ENCODE assay signal across 8 cellular contexts in genomic region chr12:75658826-75659823, GRCh38.
DNase-seq lines count a peak whose midpoint lies in the region; ATAC-seq and TF ChIP-seq lines count a peak whose summit lies in the region.

No MANE protein-coding gene starts in this region.

- no peaks in the 10 kb centered on the region for H3K27me3 Mint-ChIP-seq in activated T-helper 17 cell treated with anti-CD3 and anti-CD28 coated beads, Interleukin-2, amount 50 U/mL, for 72 hours
- no peaks in the 10 kb centered on the region for H3K27me3 Mint-ChIP-seq in neural progenitor cell (ENCODE audit: insufficient read depth, low read depth)

- H3F3A ChIP-seq in Loucy (ENCODE audit: low read depth) (peaks cover 6% of the 10 kb centered on the region; the same call in 1 of the 2 replicates), neural progenitor cell (ENCODE audit: low read depth) (no peaks in the 10 kb centered on the region)

- H3K4me1 ChIP-seq in Loucy (ENCODE audit: insufficient read depth, low read length, poor library complexity, severe bottlenecking) (peaks cover 66% of the 10 kb centered on the region), neural progenitor cell (no peaks in the 10 kb centered on the region)

- H3K36me3 Mint-ChIP-seq in activated T-helper 17 cell treated with anti-CD3 and anti-CD28 coated beads, Interleukin-2, amount 50 U/mL, for 72 hours (ENCODE audit: low read depth) = no peaks in the 10 kb centered on the region
- H3K36me3 Mint-ChIP-seq in neural progenitor cell = no peaks in the 10 kb centered on the region

- no peaks in the 10 kb centered on the region for H3K79me2 ChIP-seq in Loucy (ENCODE audit: insufficient read depth, low read length)
- H3K79me2 ChIP-seq in neural progenitor cell (ENCODE audit: low read depth) = no peaks in the 10 kb centered on the region

- DNase-seq in COLO829 (ENCODE audit: low spot score) (peak; percentile 74), left kidney (ENCODE audit: low read depth, low spot score) (peak; percentile 33), neural progenitor cell (ENCODE audit: low spot score) (no peak), NCI-H2171 (lab: John Stamatoyannopoulos, UW) (no peak), ureter (ENCODE audit: low spot score) (no peak)

- no peak overlapping the region for H3K9ac ChIP-seq in Loucy (ENCODE audit: low read depth, low read length, poor library complexity, severe bottlenecking)
- no peak overlapping the region for H3K9ac ChIP-seq in neural progenitor cell

- H3K4me2 ChIP-seq in Loucy (ENCODE audit: low read depth, low read length, poor library complexity, severe bottlenecking) = peak overlapping the region; percentile 38
- H3K4me2 ChIP-seq in neural progenitor cell = no peak overlapping the region

- H3K9me3 ChIP-seq in Loucy (ENCODE audit: insufficient read depth, low read depth, low read length) = no peaks in the 10 kb centered on the region
- H3K9me3 ChIP-seq in neural progenitor cell (ENCODE audit: low read depth) = no peaks in the 10 kb centered on the region

- no peaks in the 10 kb centered on the region for H3K9me2 ChIP-seq in Loucy (replicated peaks; ENCODE audit: low read depth, low read length)

- peaks cover 10% of the 10 kb centered on the region for H3K4me1 Mint-ChIP-seq in activated T-helper 17 cell treated with anti-CD3 and anti-CD28 coated beads, Interleukin-2, amount 50 U/mL, for 72 hours
- H3K4me1 Mint-ChIP-seq in neural progenitor cell = peaks cover 9% of the 10 kb centered on the region

- no peak overlapping the region for H3K27ac Mint-ChIP-seq in activated T-helper 17 cell treated with anti-CD3 and anti-CD28 coated beads, Interleukin-2, amount 50 U/mL, for 72 hours
- no peak overlapping the region for H3K27ac Mint-ChIP-seq in neural progenitor cell

- no peaks in the 10 kb centered on the region for H3K27me3 ChIP-seq in Loucy (ENCODE audit: insufficient read depth, low read length, poor library complexity, severe bottlenecking)
- H3K27me3 ChIP-seq in neural progenitor cell = no peaks in the 10 kb centered on the region

- no peaks in the 10 kb centered on the region for H3K36me3 ChIP-seq in Loucy (ENCODE audit: insufficient read depth, low read length)
- H3K36me3 ChIP-seq in neural progenitor cell = no peaks in the 10 kb centered on the region

- H4K20me1 ChIP-seq in Loucy (ENCODE audit: insufficient read depth, low read length, poor library complexity, severe bottlenecking) (no peaks in the 10 kb centered on the region), neural progenitor cell (ENCODE audit: low read depth) (no peaks in the 10 kb centered on the region)

- peak; percentile 72 for ATAC-seq in activated T-helper 17 cell treated with anti-CD3 and anti-CD28 coated beads, Interleukin-2, amount 50 U/mL, for 72 hours (replicated peaks)
- no peak for ATAC-seq in GM18870 (IDR thresholded peaks at IDR 0.05; ENCODE audit: unreplicated experiment)

- no peak overlapping the region for H3K27ac ChIP-seq in neural progenitor cell

- no peak overlapping the region for H3K4me3 Mint-ChIP-seq in activated T-helper 17 cell treated with anti-CD3 and anti-CD28 coated beads, Interleukin-2, amount 50 U/mL, for 72 hours
- H3K4me3 Mint-ChIP-seq in neural progenitor cell = no peak overlapping the region

- no peak overlapping the region for H3K4me3 ChIP-seq in Loucy (ENCODE audit: low read length, poor library complexity, severe bottlenecking)
- no peak overlapping the region for H3K4me3 ChIP-seq in neural progenitor cell

- TF ChIP-seq CTCF in Loucy (conservative IDR thresholded peaks at IDR 0.05; ENCODE audit: low read length) (no peak), neural progenitor cell (IDR thresholded peaks at IDR 0.05) (no peak)

- H3K9me3 Mint-ChIP-seq in activated T-helper 17 cell treated with anti-CD3 and anti-CD28 coated beads, Interleukin-2, amount 50 U/mL, for 72 hours = peaks cover 3% of the 10 kb centered on the region
- no peaks in the 10 kb centered on the region for H3K9me3 Mint-ChIP-seq in neural progenitor cell

- H2AFZ ChIP-seq in Loucy (ENCODE audit: low read length) (peak overlapping the region; percentile 89), neural progenitor cell (replicated peaks) (no peak overlapping the region)

Comparison
In these comparisons a context has a peak if more than half of its experiments do, and no peak if none do; other contexts are left out.
1. DNase-seq: peak in COLO829 (single experiment) and left kidney (single experiment); none in neural progenitor cell (single experiment), NCI-H2171 (single experiment) and ureter (single experiment).